Comparison of ENCODE assay signal across 11 cellular contexts in the genomic region with DNA sequence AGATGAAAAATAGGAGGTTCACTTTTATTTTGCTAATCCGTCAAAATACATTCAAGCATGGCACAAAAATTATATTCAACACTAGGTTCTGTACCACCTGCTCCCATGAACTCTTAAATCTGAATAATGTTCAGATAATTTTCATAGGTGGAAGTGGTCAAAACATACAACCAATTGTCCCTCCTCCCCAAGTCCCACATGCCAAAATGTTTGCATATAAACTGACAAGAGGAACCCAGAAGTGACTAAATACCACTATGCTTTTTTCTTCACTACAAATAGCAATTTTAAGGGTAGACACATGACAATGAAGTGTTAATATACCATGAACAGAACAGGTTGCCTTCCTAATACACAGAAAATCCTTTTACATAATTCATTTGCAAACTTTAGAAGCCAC. TPM values are rescaled to one million over a fixed set of nuclear protein-coding genes. Genes with fewer than 3 reads are reported as not detected.
DNase-seq lines count a peak whose midpoint lies in the region; ATAC-seq, FAIRE-seq and TF ChIP-seq lines count a peak whose summit lies in the region.
"Had no signal": no experiment of that assay in that cellular context is flagged by ENCODE, and none has a peak within 500 bp of the region (broad histone marks: within the 10 kb centered on the region; RNA-seq: fewer than 3 reads in every experiment).

No MANE protein-coding gene starts in this region.

- H4K20me1 ChIP-seq in BLaER1 treated with 17β-estradiol and CSF1 and Interleukin-3, amounts not matched to agents 10 nM and 100 nM, result peaks cover 49 to 84% (median 66%) of the 10 kb centered on the region in 11 experiments
- H4K20me1 ChIP-seq in GM12878 (ENCODE audit: control insufficient read depth, insufficient read depth), result no peaks in the 10 kb centered on the region

- SMC1A ChIA-PET in GM12878 (lab: Charles Lee; ENCODE audit: uncharacterized antibody, unreplicated experiment), result interaction anchor here (1.0 to 1.8 kb wide), 2 partner anchors 90 to 119 kb away, joined by 3 to 14 read pairs; no protein-coding TSS in a partner anchor

- H3K79me2 ChIP-seq in GM12878 (ENCODE audit: control insufficient read depth, insufficient read depth, low read length), result peaks cover 48% of the 10 kb centered on the region

- POLR2A ChIA-PET in GM12878 (lab: Charles Lee), result interaction anchor here (0.6 kb wide), 1 partner anchor 37 kb away, joined by 3 read pairs; no protein-coding TSS in a partner anchor

- no peaks in the 10 kb centered on the region for H3K27me3 Mint-ChIP-seq in natural killer cell treated with Interleukin-12 subunit alpha and Interleukin-12 subunit beta and Interleukin-15 and Interleukin-18, amount 100 ng/mL, for 72 hours

- RAD21 ChIA-PET in GM12878 (lab: Charles Lee; ENCODE audit: unreplicated experiment), result interaction anchor here (1.8 to 2.0 kb wide), 3 partner anchors 8 to 29 kb away, joined by 7 to 16 read pairs (median 12); no protein-coding TSS in a partner anchor

- CTCF ChIA-PET in GM12878 (lab: Yijun Ruan, JAX), result interaction anchor here (0.5 to 5.5 kb wide), 10 partner anchors 9 to 288 kb away, joined by 3 to 56 read pairs (median 4); a partner anchor contains a TSS

- no peaks in the 10 kb centered on the region for H3K27me3 ChIP-seq in BLaER1 treated with 17β-estradiol and CSF1 and Interleukin-3, amounts not matched to agents 10 nM and 100 nM
- no peaks in the 10 kb centered on the region for H3K27me3 ChIP-seq in HUES48 (ENCODE audit: control insufficient read depth, insufficient read depth, low read length)
- H3K27me3 ChIP-seq in GM12878 (replicated peaks in 1 of 2; ENCODE audit: control insufficient read depth in 2 of 2, insufficient read depth in 2 of 2, low read length in 1 of 2), result no peaks in the 10 kb centered on the region
- H3K27me3 ChIP-seq in stomach, result no peaks in the 10 kb centered on the region
- no peaks in the 10 kb centered on the region for H3K27me3 ChIP-seq in gastrocnemius medialis
- H3K27me3 ChIP-seq: ascending aorta, vagina had no signal

- 100% methylated on average over 1 of the region's 1 CpG for WGBS in GM12878 (ENCODE audit: insufficient coverage, insufficient replicate concordance, low lambda C conversion rate, missing lambda C conversion rate)
- WGBS in stomach, 5 donors, result 74 to 94% (median 90%) methylated on average over 1 of the region's 1 CpG

- no peak for FAIRE-seq in GM12878 (lab: Jason Lieb, UNC)

- no peak for TF ChIP-seq POLR2A in GM12878 (IDR thresholded peaks at IDR 0.05; ENCODE audit: low read depth, low read length)
- no peak for TF ChIP-seq POLR2A in stomach (IDR thresholded peaks at IDR 0.05)
- no peak for TF ChIP-seq POLR2A in gastrocnemius medialis (IDR thresholded peaks at IDR 0.05)

- H3K4me3 ChIP-seq in BLaER1 treated with 17β-estradiol and CSF1 and Interleukin-3, amounts not matched to agents 10 nM and 100 nM, result peak overlapping the region in 7 of 10 experiments; percentile 89 to 100 (median 97); a peak in 8 of 20 replicates
- H3K4me3 ChIP-seq in HUES48 (ENCODE audit: low read depth, low read length), result peak overlapping the region; percentile 100; the same call in 1 of the 2 replicates
- H3K4me3 ChIP-seq in GM12878, result peak overlapping the region; percentile 39
- peak overlapping the region in 1 of 4 donors; percentile 78 for H3K4me3 ChIP-seq in stomach
- no peak overlapping the region for H3K4me3 ChIP-seq in gastrocnemius medialis
- H3K4me3 ChIP-seq: vagina had no signal

- peaks cover 15 to 24% (median 22%) of the 10 kb centered on the region in 10 experiments for H3K4me1 ChIP-seq in BLaER1 treated with 17β-estradiol and CSF1 and Interleukin-3, amounts not matched to agents 10 nM and 100 nM
- peaks cover 27% of the 10 kb centered on the region for H3K4me1 ChIP-seq in HUES48 (ENCODE audit: control insufficient read depth, insufficient read depth, low read length)
- H3K4me1 ChIP-seq in GM12878 (ENCODE audit: control insufficient read depth, insufficient read depth, low read length), result peaks cover 15% of the 10 kb centered on the region
- peaks cover 24 to 52% (median 40%) of the 10 kb centered on the region in 4 donors for H3K4me1 ChIP-seq in stomach
- peaks cover 36 to 42% of the 10 kb centered on the region in 2 donors for H3K4me1 ChIP-seq in gastrocnemius medialis

- intact Hi-C loops in GM12878 (cut with micrococcal nuclease; ENCODE audit: unreplicated experiment), result loop anchor here (5.0 to 10.0 kb wide), 2 partner anchors 282 to 714 kb away; a partner anchor contains a TSS
- intact Hi-C loops in stomach (cut with DNase I; ENCODE audit: low total_unique reads), result no loop called here
- intact Hi-C loops in gastrocnemius medialis (cut with DNase I; ENCODE audit: low total_unique reads), result loop anchor here (5.0 kb wide), 4 partner anchors 128 to 827 kb away; a partner anchor contains a TSS

- H3K4me2 ChIP-seq in BLaER1 treated with 17β-estradiol and CSF1 and Interleukin-3, amounts not matched to agents 10 nM and 100 nM, result peak overlapping the region; percentile 81 to 96 (median 89)
- H3K4me2 ChIP-seq in GM12878 (ENCODE audit: control insufficient read depth, insufficient read depth), result peak overlapping the region; percentile 88

- H3K36me3 ChIP-seq in BLaER1 treated with 17β-estradiol and CSF1 and Interleukin-3, amounts not matched to agents 10 nM and 100 nM, result peaks cover 0 to 50% (median 28%) of the 10 kb centered on the region in 11 experiments; a peak in 15 of 22 replicates
- H3K36me3 ChIP-seq in HUES48 (ENCODE audit: control insufficient read depth, insufficient read depth, low read length) (peaks cover 25% of the 10 kb centered on the region), GM12878 (ENCODE audit: control insufficient read depth in 2 of 2, insufficient read depth in 2 of 2, low read length in 1 of 2) (no peaks in the 10 kb centered on the region; a peak in 1 of 4 replicates), stomach (no peaks in the 10 kb centered on the region), gastrocnemius medialis (no peaks in the 10 kb centered on the region)
- H3K36me3 ChIP-seq: ascending aorta, vagina had no signal

- H3K9me3 Mint-ChIP-seq in natural killer cell treated with Interleukin-12 subunit alpha and Interleukin-12 subunit beta and Interleukin-15 and Interleukin-18, amount 100 ng/mL, for 72 hours, result no peaks in the 10 kb centered on the region

- H3K4me3 Mint-ChIP-seq in natural killer cell treated with Interleukin-12 subunit alpha and Interleukin-12 subunit beta and Interleukin-15 and Interleukin-18, amount 100 ng/mL, for 72 hours, result peak overlapping the region; percentile 53

- peak overlapping the region in 3 of 11 experiments; percentile 93 to 100 (median 99); a peak in 3 of 22 replicates for H3K9ac ChIP-seq in BLaER1 treated with 17β-estradiol and CSF1 and Interleukin-3, amounts not matched to agents 10 nM and 100 nM
- H3K9ac ChIP-seq in HUES48 (ENCODE audit: low read depth, low read length), result no peak overlapping the region
- H3K9ac ChIP-seq in GM12878 (ENCODE audit: control insufficient read depth, insufficient read depth, low read length), result no peak overlapping the region

- no TSS peak for BruUV-seq in GM12878 (replicated peaks; lab: Mats Ljungman, UMichigan)

- H3K27ac Mint-ChIP-seq in natural killer cell treated with Interleukin-12 subunit alpha and Interleukin-12 subunit beta and Interleukin-15 and Interleukin-18, amount 100 ng/mL, for 72 hours, result peak overlapping the region in 1 of 2 donors; percentile 26

- no peak for TF ChIP-seq CTCF in GM12878 (IDR thresholded peaks at IDR 0.05 in 2 of 3, conservative IDR thresholded peaks at IDR 0.05 in 1 of 3; ENCODE audit: control insufficient read depth in 2 of 3, extremely low read depth in 1 of 3, insufficient read depth in 1 of 3, low read depth in 3 of 3, low read length in 3 of 3)
- no peak for TF ChIP-seq CTCF in stomach (IDR thresholded peaks at IDR 0.05)
- TF ChIP-seq CTCF in gastrocnemius medialis (IDR thresholded peaks at IDR 0.05 in 4 of 5, conservative IDR thresholded peaks at IDR 0.05 in 1 of 5), result no peak

- no peak for TF ChIP-seq RAD21 in GM12878 (IDR thresholded peaks at IDR 0.05; ENCODE audit: insufficient read depth, low read depth, low read length)

- peaks cover 22% of the 10 kb centered on the region for H3K36me3 Mint-ChIP-seq in natural killer cell treated with Interleukin-12 subunit alpha and Interleukin-12 subunit beta and Interleukin-15 and Interleukin-18, amount 100 ng/mL, for 72 hours

- H3K27ac ChIP-seq in BLaER1 treated with 17β-estradiol and CSF1 and Interleukin-3, amounts not matched to agents 10 nM and 100 nM, result no peak overlapping the region
- H3K27ac ChIP-seq in HUES48 (ENCODE audit: low read depth, low read length) (no peak overlapping the region), GM12878 (ENCODE audit: control insufficient read depth, insufficient read depth) (no peak overlapping the region), stomach (no peak overlapping the region), gastrocnemius medialis (no peak overlapping the region)
- H3K27ac ChIP-seq: ascending aorta, vagina had no signal

- no peak for TF ChIP-seq EP300 in GM12878 (IDR thresholded peaks at IDR 0.05; ENCODE audit: borderline replicate concordance in 1 of 2, control insufficient read depth in 1 of 2, low read depth in 2 of 2, low read length in 2 of 2)
- no peak for TF ChIP-seq EP300 in stomach (IDR thresholded peaks at IDR 0.05)

- DNase-seq in GM12878 (ENCODE audit: low read depth, low spot score) (no peak), NCI-H187 treated with DMSO at 0.1 percent for 48 hours (lab: John Stamatoyannopoulos, UW) (no peak), stomach (no peak), gastrocnemius medialis (no peak)
- no peak for DNase-seq in natural killer cell treated with Interleukin-12 subunit alpha and Interleukin-12 subunit beta and Interleukin-15 and Interleukin-18, amount 100 ng/mL, for 72 hours (ENCODE audit: low spot score)
- DNase-seq: GF-D8 had no signal

- in situ Hi-C loops in GM12878 (cut with MboI) (no loop called here), gastrocnemius medialis (cut with MboI; ENCODE audit: low sequenced_read_pairs in 4 of 4) (loop anchor here in 2 of 4 donors (25.0 kb wide), 1 partner anchor 287 kb away; a partner anchor contains a TSS)

- ATAC-seq in GM12878 (no peak), GM21737 (IDR thresholded peaks at IDR 0.05; ENCODE audit: unreplicated experiment) (no peak), gastrocnemius medialis (no peak)
- ATAC-seq in natural killer cell treated with Interleukin-12 subunit alpha and Interleukin-12 subunit beta and Interleukin-15 and Interleukin-18, amount 100 ng/mL, for 72 hours, result no peak

- no peaks in the 10 kb centered on the region for H3K9me3 ChIP-seq in BLaER1 treated with 17β-estradiol and CSF1 and Interleukin-3, amounts not matched to agents 10 nM and 100 nM (replicated peaks in 1 of 11)
- no peaks in the 10 kb centered on the region for H3K9me3 ChIP-seq in HUES48 (ENCODE audit: control insufficient read depth, insufficient read depth, low read length)
- H3K9me3 ChIP-seq in GM12878 (replicated peaks; ENCODE audit: control insufficient read depth, insufficient read depth, low read length), result no peaks in the 10 kb centered on the region
- H3K9me3 ChIP-seq in stomach, result no peaks in the 10 kb centered on the region
- H3K9me3 ChIP-seq in gastrocnemius medialis, result no peaks in the 10 kb centered on the region
- H3K9me3 ChIP-seq: ascending aorta, vagina had no signal

- peaks cover 20% of the 10 kb centered on the region in 2 donors for H3K4me1 Mint-ChIP-seq in natural killer cell treated with Interleukin-12 subunit alpha and Interleukin-12 subunit beta and Interleukin-15 and Interleukin-18, amount 100 ng/mL, for 72 hours (ENCODE audit: low read depth in 2 of 2)

- no peak overlapping the region for H2AFZ ChIP-seq in GM12878 (ENCODE audit: control insufficient read depth, low read depth, low read length)

RNA-seq across cellular contexts. Expression of a gene that starts 3.7 kb away (rescaled TPM):
- total RNA-seq in GM12878 (2013; cell fraction: nucleolus; rRNA removed), result 20.8 and 23.0 TPM in 2 replicates
- 7.9 and 10.7 TPM in 2 replicates for total RNA-seq in GM12878 (2014; rRNA removed)
- 12.9 and 14.3 TPM in 2 replicates for total RNA-seq in GM12878 (2014; rRNA removed; fragmentation: Illumina TruSeq; extraction: Trizol)
- total RNA-seq in GM12878 (2021), result 44.4 and 45.0 TPM in 2 replicates
- 7.0 TPM for polyA plus RNA-seq in GM12878 (2011; ENCODE audit: low read depth)
- 15.5 and 18.4 TPM in 2 replicates for polyA plus RNA-seq in GM12878 (2011; rRNA removed)
- 13.6 and 23.7 TPM in 2 replicates for polyA plus RNA-seq in GM12878 (2011; cell fraction: cytosol; rRNA removed)
- 6.8 and 13.6 TPM in 2 replicates for polyA plus RNA-seq in GM12878 (2011; cell fraction: nucleus; rRNA removed)
- polyA plus RNA-seq in GM12878 (2012), result 23.4 and 29.1 TPM in 2 replicates
- polyA plus RNA-seq in GM12878 (2014; fragmentation: Illumina TruSeq; extraction: Trizol), result 23.4 and 26.1 TPM in 2 replicates
- 1 to 10 TPM; 7.3 to 8.2 TPM for polyA plus RNA-seq in GM12878 (2014; fragmentation: Nextera tagmentation; extraction: Ambion mirVana)
- 37.8 and 48.1 TPM in 2 replicates for polyA plus RNA-seq in GM12878 (2014; rRNA removed)
- 1 to 10 TPM; 6.3 to 9.4 TPM for polyA plus RNA-seq in GM12878 (2016; fragmentation: Nextera tagmentation; extraction: Ambion mirVana)
- 7.8 and 11.1 TPM in 2 replicates for polyA minus RNA-seq in GM12878 (2011; rRNA and poly(A)+ RNA removed)
- 7.7 and 8.0 TPM in 2 replicates for polyA minus RNA-seq in GM12878 (2011; cell fraction: cytosol; rRNA and poly(A)+ RNA removed)
- 7.1 and 12.8 TPM in 2 replicates for polyA minus RNA-seq in GM12878 (2011; cell fraction: nucleus; rRNA and poly(A)+ RNA removed)
- total RNA-seq in natural killer cell treated with Interleukin-12 subunit alpha and Interleukin-12 subunit beta and Interleukin-15 and Interleukin-18, amount 100 ng/mL, for 72 hours, result 10 to 100 TPM; 28.7 to 31.2 TPM
- total RNA-seq in stomach, result 10 to 100 TPM in 3 of 5 donors, 1 to 10 TPM in 2; 1.2 to 29.7 (median 12.6) TPM
- 10 to 100 TPM; 14.5 to 25.5 (median 21.2) TPM for polyA plus RNA-seq in stomach
- 1 to 10 TPM; 4.2 to 6.0 (median 5.2) TPM for total RNA-seq in gastrocnemius medialis

RNA-seq across cellular contexts. Expression of a gene that starts 14.5 kb away (rescaled TPM):
- 49.4 and 54.9 TPM in 2 replicates for total RNA-seq in GM12878 (2013; cell fraction: nucleolus; rRNA removed)
- total RNA-seq in GM12878 (2014; rRNA removed) (5.3 and 6.3 TPM in 2 replicates), GM12878 (2014; rRNA removed; fragmentation: Illumina TruSeq; extraction: Trizol) (5.8 and 7.0 TPM in 2 replicates), GM12878 (2021) (11.7 and 14.2 TPM in 2 replicates), stomach (10 to 100 TPM in 4 of 5 donors, 1 to 10 TPM in 1; 9.5 to 20.4 (median 19.4) TPM), gastrocnemius medialis (1 to 10 TPM in 3 of 4 donors, under 1 TPM in 1; 0.46 to 4.6 (median 1.7) TPM)
- polyA plus RNA-seq in GM12878 (2011; ENCODE audit: low read depth), result 6.9 TPM
- polyA plus RNA-seq in GM12878 (2011; rRNA removed) (9.9 and 10.6 TPM in 2 replicates), GM12878 (2014; fragmentation: Illumina TruSeq; extraction: Trizol) (6.8 and 6.9 TPM in 2 replicates), GM12878 (2014; fragmentation: Nextera tagmentation; extraction: Ambion mirVana) (1 to 10 TPM; 1.7 to 2.3 TPM), GM12878 (2014; rRNA removed) (7.1 and 10.1 TPM in 2 replicates), GM12878 (2016; fragmentation: Nextera tagmentation; extraction: Ambion mirVana) (1 to 10 TPM; 4.9 to 5.4 TPM), stomach (1 to 10 TPM in 1 of 3 donors, under 1 TPM in 2; 0.50 to 1.6 (median 0.76) TPM)
- polyA plus RNA-seq in GM12878 (2011; cell fraction: cytosol; rRNA removed), result 6.1 and 7.2 TPM in 2 replicates
- 20.7 and 23.2 TPM in 2 replicates for polyA plus RNA-seq in GM12878 (2011; cell fraction: nucleus; rRNA removed)
- 6.8 and 7.9 TPM in 2 replicates for polyA plus RNA-seq in GM12878 (2012)
- polyA minus RNA-seq in GM12878 (2011; rRNA and poly(A)+ RNA removed), result 31.1 and 41.2 TPM in 2 replicates
- polyA minus RNA-seq in GM12878 (2011; cell fraction: cytosol; rRNA and poly(A)+ RNA removed), result 5.2 and 6.0 TPM in 2 replicates
- polyA minus RNA-seq in GM12878 (2011; cell fraction: nucleus; rRNA and poly(A)+ RNA removed), result 17.9 and 24.6 TPM in 2 replicates
- total RNA-seq in natural killer cell treated with Interleukin-12 subunit alpha and Interleukin-12 subunit beta and Interleukin-15 and Interleukin-18, amount 100 ng/mL, for 72 hours, result 1 to 10 TPM; 1.4 to 3.0 TPM

Comparison
In these comparisons a context has a peak if more than half of its experiments do, and no peak if none do; other contexts are left out.
1. H3K4me3 ChIP-seq: peak in BLaER1 treated with 17β-estradiol and CSF1 and Interleukin-3, amounts not matched to agents 10 nM and 100 nM (7 of 10), HUES48 (single experiment) and GM12878 (single experiment); none in gastrocnemius medialis (0 of 4).